8 cellular contexts compared by ENCODE assay signal in genomic region chr10:32980242-32980557, GRCh38. TPM values are rescaled to one million over a fixed set of nuclear protein-coding genes. Genes with fewer than 3 reads are reported as not detected.
DNase-seq lines count a peak whose midpoint lies in the region; ATAC-seq and TF ChIP-seq lines count a peak whose summit lies in the region.

No MANE protein-coding gene starts in this region.

- H3K9me3 Mint-ChIP-seq in brain (no peaks in the 10 kb centered on the region), mesothelial cell of epicardium (no peaks in the 10 kb centered on the region)

- peak overlapping the region; percentile 73 for H3K4me3 ChIP-seq in left ventricle myocardium inferior
- peak overlapping the region in 1 of 2 donors; percentile 25 for H3K4me3 ChIP-seq in aorta (ENCODE audit: low read length in 2 of 2)

- ATAC-seq in left cardiac atrium = no peak
- no peak for ATAC-seq in aorta (ENCODE audit: low FRiP score)
- ATAC-seq in HG03571 (IDR thresholded peaks at IDR 0.05; ENCODE audit: unreplicated experiment) = no peak

- WGBS in aorta, 2 donors = 1 to 4% methylated on average over 6 of the region's 6 CpGs

- intact Hi-C loops in left ventricle myocardium inferior (cut with micrococcal nuclease) (no loop called here), left cardiac atrium (cut with DNase I) (no loop called here), aorta (cut with DNase I) (loop anchor here (1.0 to 2.0 kb wide), 4 partner anchors 17 to 25 kb away; partner anchors contain the start of gene ITGB1 (in 1 of the 2))

- peak overlapping the region; percentile 91 to 100 (median 99) for H3K27ac Mint-ChIP-seq in brain
- H3K27ac Mint-ChIP-seq in mesothelial cell of epicardium = peak overlapping the region; percentile 93

- no peaks in the 10 kb centered on the region for H3K36me3 Mint-ChIP-seq in brain
- H3K36me3 Mint-ChIP-seq in mesothelial cell of epicardium = no peaks in the 10 kb centered on the region

- H3K4me1 ChIP-seq in left ventricle myocardium inferior (peaks cover 33% of the 10 kb centered on the region), aorta (ENCODE audit: control insufficient read depth in 1 of 2, insufficient read depth in 2 of 2, low read length in 2 of 2) (no peaks in the 10 kb centered on the region)

- DNase-seq in left ventricle myocardium inferior = no peak
- no peak for DNase-seq in left cardiac atrium
- no peak for DNase-seq in mesothelial cell of epicardium (ENCODE audit: low spot score in 2 of 2, unreplicated experiment in 2 of 2)
- DNase-seq in aorta = no peak
- no peak for DNase-seq in NCI-H524 (lab: John Stamatoyannopoulos, UW)
- no peak for DNase-seq in NCI-H82 (lab: John Stamatoyannopoulos, UW)

- H3K9me3 ChIP-seq in left ventricle myocardium inferior (replicated peaks) (no peaks in the 10 kb centered on the region), aorta (ENCODE audit: control insufficient read depth, low read length) (no peaks in the 10 kb centered on the region)

- no peak for TF ChIP-seq CTCF in left ventricle myocardium inferior (IDR thresholded peaks at IDR 0.05; ENCODE audit: borderline replicate concordance)
- TF ChIP-seq CTCF in brain (conservative IDR thresholded peaks at IDR 0.05) = no peak
- no peak for TF ChIP-seq CTCF in mesothelial cell of epicardium (IDR thresholded peaks at IDR 0.05; ENCODE audit: unreplicated experiment)

- H3K4me3 Mint-ChIP-seq in brain (peak overlapping the region; percentile 87 to 95 (median 93)), mesothelial cell of epicardium (peak overlapping the region; percentile 87)

- H3K4me1 Mint-ChIP-seq in brain (peaks cover 30% of the 10 kb centered on the region), mesothelial cell of epicardium (peaks cover 25% of the 10 kb centered on the region)

- H3K27me3 ChIP-seq in left ventricle myocardium inferior (ENCODE audit: low read depth) (no peaks in the 10 kb centered on the region), aorta (ENCODE audit: control insufficient read depth in 1 of 2, insufficient read depth in 2 of 2, low read length in 1 of 2) (no peaks in the 10 kb centered on the region)

- H3K27ac ChIP-seq in left ventricle myocardium inferior (replicated peaks) (peak overlapping the region; percentile 93), aorta (ENCODE audit: low read depth in 1 of 2, low read length in 2 of 2) (peak overlapping the region; percentile 9 to 55)

- no peaks in the 10 kb centered on the region for H3K36me3 ChIP-seq in left ventricle myocardium inferior
- no peaks in the 10 kb centered on the region for H3K36me3 ChIP-seq in aorta (ENCODE audit: control insufficient read depth in 1 of 2, insufficient read depth in 2 of 2, low read length in 1 of 2)

- peaks cover 6% of the 10 kb centered on the region for H3K27me3 Mint-ChIP-seq in brain
- H3K27me3 Mint-ChIP-seq in mesothelial cell of epicardium (ENCODE audit: low read depth) = no peaks in the 10 kb centered on the region

RNA-seq across cellular contexts. Expression of gene ITGB1, which starts 22.2 kb away (rescaled TPM):
- total RNA-seq in left ventricle myocardium inferior (542 TPM), left cardiac atrium (100 to 1,000 TPM; 462 to 660 TPM), mesothelial cell of epicardium (294 to 307 TPM (median 307 TPM) in 3 replicates), aorta (1,000 to 10,000 TPM in 1 of 2 donors, 100 to 1,000 TPM in 1; 870 to 1,426 TPM)
- polyA plus RNA-seq in brain (ENCODE audit: insufficient read depth, low read depth, low replicate concordance) (152 TPM), aorta (100 to 1,000 TPM; 678 to 697 TPM)

Comparison
In these comparisons a context has a peak if more than half of its experiments do, and no peak if none do; other contexts are left out.
1. intact Hi-C loops: an anchor here in aorta (1.0 to 2.0 kb wide); none called in left ventricle myocardium inferior and left cardiac atrium.